Comparison of ENCODE assay signal across 31 cellular contexts in the genomic region with DNA sequence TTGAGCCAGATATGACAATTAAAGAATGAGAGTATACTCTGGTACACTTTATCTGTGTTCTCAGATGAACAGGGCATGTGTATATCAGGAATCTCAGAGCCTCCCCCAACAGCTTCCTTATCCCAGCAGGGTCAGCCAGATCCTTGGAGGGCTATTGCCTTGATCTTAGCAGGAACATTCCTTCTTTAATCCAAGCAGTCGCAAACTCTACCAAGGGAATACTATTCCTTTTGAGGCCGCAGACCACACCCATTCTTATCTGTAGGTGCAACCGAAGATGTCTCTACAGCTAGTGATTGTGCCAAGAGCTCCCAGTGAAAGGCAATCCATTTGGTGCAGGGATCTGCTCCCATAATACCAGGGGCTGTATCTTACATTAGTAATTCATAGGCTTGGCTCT.
"Had no signal": no experiment of that assay in that cellular context is flagged by ENCODE, and none has a peak within 500 bp of the region (broad histone marks: within the 10 kb centered on the region; RNA-seq: fewer than 3 reads in every experiment).

No MANE protein-coding gene starts in this region.

- H3K4me3 ChIP-seq: coronary artery, dorsolateral prefrontal cortex, esophagus muscularis mucosa, gastrocnemius medialis had no signal

- H3K4me3 Mint-ChIP-seq: activated CD4-positive, alpha-beta memory T cell treated with anti-CD3 and anti-CD28 coated beads, Interleukin-2, amount 10 ng/mL, durations not matched to agents 7 days and 5 days; activated CD4-positive, alpha-beta T cell treated with anti-CD3 and anti-CD28 coated beads for 36 hours; activated CD4-positive, alpha-beta T cell treated with anti-CD3 and anti-CD28 coated beads, Interleukin-2, amount 10 ng/mL, durations not matched to agents 24 days and 14 days; activated naive CD4-positive, alpha-beta T cell treated with anti-CD3 and anti-CD28 coated beads, Interleukin-2, amount 10 ng/mL, durations not matched to agents 7 days and 5 days; activated naive CD8-positive, alpha-beta T cell; activated T-cell treated with anti-CD3 and anti-CD28 coated beads, Interleukin-2, amount 50 U/mL, for 24 hours; activated T-cell treated with anti-CD3 and anti-CD28 coated beads, Interleukin-2, amount 50 U/mL, for 72 hours; central memory CD8-positive, alpha-beta T cell; dendritic cell treated with granulocyte-macrophage colony-stimulating factor and Interleukin-4, amounts not matched to agents 40 ng/mL and 50 ng/mL, for 4 days; T-cell; T-helper 1 cell treated with Interleukin-12 subunit alpha and Interleukin-12 subunit beta and Interleukin-4 antibody, amounts not matched to agents 30 μg/mL and 1 μg/mL, for 36 hours had no signal

- H3K27ac ChIP-seq: brain microvascular endothelial cell, coronary artery, dorsolateral prefrontal cortex, esophagus muscularis mucosa, foreskin keratinocyte, gastrocnemius medialis, WERI-Rb-1 had no signal

- ATAC-seq: activated CD4-positive, alpha-beta T cell treated with anti-CD3 and anti-CD28 coated beads for 36 hours; activated T-cell treated with anti-CD3 and anti-CD28 coated beads, Interleukin-2, amount 50 U/mL, for 72 hours; foreskin keratinocyte; gastrocnemius medialis; T-cell had no signal

- H3K4me1 ChIP-seq: esophagus muscularis mucosa, foreskin keratinocyte, gastrocnemius medialis had no signal

- H3K27ac Mint-ChIP-seq: activated CD4-positive, alpha-beta memory T cell treated with anti-CD3 and anti-CD28 coated beads, Interleukin-2, amount 10 ng/mL, durations not matched to agents 7 days and 5 days; activated CD4-positive, alpha-beta T cell treated with anti-CD3 and anti-CD28 coated beads for 36 hours; activated CD4-positive, alpha-beta T cell treated with anti-CD3 and anti-CD28 coated beads, Interleukin-2, amount 10 ng/mL, durations not matched to agents 24 days and 14 days; activated naive CD4-positive, alpha-beta T cell treated with anti-CD3 and anti-CD28 coated beads, Interleukin-2, amount 10 ng/mL, durations not matched to agents 7 days and 5 days; activated naive CD8-positive, alpha-beta T cell; activated T-cell treated with anti-CD3 and anti-CD28 coated beads, Interleukin-2, amount 50 U/mL, for 24 hours; activated T-cell treated with anti-CD3 and anti-CD28 coated beads, Interleukin-2, amount 50 U/mL, for 72 hours; dendritic cell treated with granulocyte-macrophage colony-stimulating factor and Interleukin-4, amounts not matched to agents 40 ng/mL and 50 ng/mL, for 4 days; T-cell; T-helper 1 cell treated with Interleukin-12 subunit alpha and Interleukin-12 subunit beta and Interleukin-4 antibody, amounts not matched to agents 30 μg/mL and 1 μg/mL, for 36 hours had no signal

- H3K9me3 Mint-ChIP-seq: activated CD4-positive, alpha-beta memory T cell treated with anti-CD3 and anti-CD28 coated beads, Interleukin-2, amount 10 ng/mL, durations not matched to agents 7 days and 5 days; activated CD4-positive, alpha-beta T cell treated with anti-CD3 and anti-CD28 coated beads, Interleukin-2, amount 10 ng/mL, durations not matched to agents 24 days and 14 days; activated naive CD4-positive, alpha-beta T cell treated with anti-CD3 and anti-CD28 coated beads, Interleukin-2, amount 10 ng/mL, durations not matched to agents 7 days and 5 days; activated T-cell treated with anti-CD3 and anti-CD28 coated beads, Interleukin-2, amount 50 U/mL, for 24 hours; T-helper 1 cell treated with Interleukin-12 subunit alpha and Interleukin-12 subunit beta and Interleukin-4 antibody, amounts not matched to agents 30 μg/mL and 1 μg/mL, for 36 hours had no signal

- H3K4me1 Mint-ChIP-seq: activated CD4-positive, alpha-beta memory T cell treated with anti-CD3 and anti-CD28 coated beads, Interleukin-2, amount 10 ng/mL, durations not matched to agents 7 days and 5 days; activated CD4-positive, alpha-beta T cell treated with anti-CD3 and anti-CD28 coated beads for 36 hours; activated CD4-positive, alpha-beta T cell treated with anti-CD3 and anti-CD28 coated beads, Interleukin-2, amount 10 ng/mL, durations not matched to agents 24 days and 14 days; activated naive CD4-positive, alpha-beta T cell treated with anti-CD3 and anti-CD28 coated beads, Interleukin-2, amount 10 ng/mL, durations not matched to agents 7 days and 5 days; central memory CD8-positive, alpha-beta T cell; T-cell had no signal

- H3K9me3 ChIP-seq: esophagus muscularis mucosa, gastrocnemius medialis had no signal

- H3K36me3 ChIP-seq: brain microvascular endothelial cell, esophagus muscularis mucosa, gastrocnemius medialis, WERI-Rb-1 had no signal

- H3K27me3 ChIP-seq: brain microvascular endothelial cell, dorsolateral prefrontal cortex, esophagus muscularis mucosa, foreskin keratinocyte, gastrocnemius medialis had no signal

- H3K36me3 Mint-ChIP-seq: activated naive CD4-positive, alpha-beta T cell treated with anti-CD3 and anti-CD28 coated beads, Interleukin-2, amount 10 ng/mL, durations not matched to agents 7 days and 5 days; activated naive CD8-positive, alpha-beta T cell; T-cell had no signal

- DNase-seq: activated CD4-positive, alpha-beta memory T cell treated with anti-CD3 and anti-CD28 coated beads, Interleukin-2, amount 10 ng/mL, durations not matched to agents 7 days and 5 days; activated CD4-positive, alpha-beta T cell treated with anti-CD3 and anti-CD28 coated beads for 36 hours; activated CD4-positive, alpha-beta T cell treated with anti-CD3 and anti-CD28 coated beads, Interleukin-2, amount 10 ng/mL, durations not matched to agents 24 days and 14 days; activated CD4-positive, CD25-positive, alpha-beta regulatory T cell; activated CD4-positive, CD25-positive, alpha-beta regulatory T cell treated with anti-CD3 and anti-CD28 coated beads, Interleukin-2, amount 50 U/mL, for 72 hours; activated CD8-positive, alpha-beta memory T cell treated with anti-CD3 and anti-CD28 coated beads, Interleukin-2, amount 50 U/mL, for 48 hours; activated gamma-delta T cell; activated naive CD4-positive, alpha-beta T cell; activated naive CD4-positive, alpha-beta T cell treated with anti-CD3 and anti-CD28 coated beads, Interleukin-2, amount 10 ng/mL, durations not matched to agents 7 days and 5 days; activated T-cell treated with anti-CD3 and anti-CD28 coated beads for 4 hours; activated T-cell treated with anti-CD3 and anti-CD28 coated beads, Interleukin-2, amount 50 U/mL, for 24 hours; activated T-cell treated with anti-CD3 and anti-CD28 coated beads, Interleukin-2, amount 50 U/mL, for 72 hours; amniotic stem cell; anterior cingulate cortex; brain microvascular endothelial cell; dorsolateral prefrontal cortex; effector memory CD4-positive, alpha-beta T cell; erythroblast; foreskin keratinocyte; gastrocnemius medialis; glutamatergic neuron; SW 1271; T-cell; T1000; WERI-Rb-1 had no signal

- H3K27me3 Mint-ChIP-seq: activated CD4-positive, alpha-beta memory T cell treated with anti-CD3 and anti-CD28 coated beads, Interleukin-2, amount 10 ng/mL, durations not matched to agents 7 days and 5 days; activated CD4-positive, alpha-beta T cell treated with anti-CD3 and anti-CD28 coated beads, Interleukin-2, amount 10 ng/mL, durations not matched to agents 24 days and 14 days; activated naive CD4-positive, alpha-beta T cell treated with anti-CD3 and anti-CD28 coated beads, Interleukin-2, amount 10 ng/mL, durations not matched to agents 7 days and 5 days; activated naive CD8-positive, alpha-beta T cell; activated T-cell treated with anti-CD3 and anti-CD28 coated beads, Interleukin-2, amount 50 U/mL, for 24 hours; central memory CD8-positive, alpha-beta T cell; dendritic cell treated with granulocyte-macrophage colony-stimulating factor and Interleukin-4, amounts not matched to agents 40 ng/mL and 50 ng/mL, for 4 days; T-cell had no signal
